In the genomic region with DNA sequence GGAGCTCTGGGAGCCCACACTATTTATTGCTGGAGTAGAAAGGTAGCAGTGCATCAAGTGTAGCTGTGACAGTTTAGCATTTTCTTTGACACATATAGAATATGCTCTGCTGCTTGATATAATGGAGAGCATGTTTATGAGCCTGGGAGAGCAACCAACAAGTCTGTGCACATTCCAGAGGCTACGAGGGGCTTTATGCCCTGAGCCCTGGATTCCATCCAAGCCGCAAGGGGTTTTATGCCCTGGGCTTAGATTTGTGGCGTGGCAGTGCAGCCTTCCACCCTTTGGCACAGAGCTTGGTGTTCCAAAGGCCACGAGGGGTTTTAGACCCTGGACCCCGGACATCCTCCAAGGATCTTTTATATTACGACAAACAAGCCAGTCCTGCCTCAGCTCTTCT, we compare ENCODE assay signal across 37 cellular contexts. TPM values are rescaled to one million over a fixed set of nuclear protein-coding genes. Genes with fewer than 3 reads are reported as not detected.
"Had no signal": no experiment of that assay in that cellular context is flagged by ENCODE, and none has a peak within 500 bp of the region (broad histone marks: within the 10 kb centered on the region; RNA-seq: fewer than 3 reads in every experiment).

No MANE protein-coding gene starts in this region.

- H3K4me1 Mint-ChIP-seq: activated B cell treated with CpG ODN at 0.5 μM for 24 hours; activated CD4-positive, alpha-beta T cell treated with anti-CD3 and anti-CD28 coated beads, Interleukin-2, amount 10 ng/mL, durations not matched to agents 24 days and 14 days; activated CD8-positive, alpha-beta memory T cell treated with anti-CD3 and anti-CD28 coated beads, Interleukin-2, amount 10 ng/mL, durations not matched to agents 7 days and 5 days; activated naive CD4-positive, alpha-beta T cell treated with anti-CD3 and anti-CD28 coated beads, Interleukin-2, amount 10 ng/mL, durations not matched to agents 7 days and 5 days; activated naive CD4-positive, alpha-beta T cell treated with anti-CD3 and anti-CD28 coated beads, Interleukin-2, amount 50 U/mL, for 24 hours; activated naive CD8-positive, alpha-beta T cell treated with anti-CD3 and anti-CD28 coated beads, Interleukin-2, amount 10 ng/mL, durations not matched to agents 7 days and 5 days; activated naive CD8-positive, alpha-beta T cell treated with anti-CD3 and anti-CD28 coated beads, Interleukin-2, amount 50 U/mL, for 24 hours; central memory CD8-positive, alpha-beta T cell had no signal

- DNase-seq: activated B cell treated with CpG ODN at 0.5 μM for 24 hours; activated CD4-positive, alpha-beta memory T cell treated with anti-CD3 and anti-CD28 coated beads for 36 hours; activated CD4-positive, alpha-beta T cell treated with anti-CD3 and anti-CD28 coated beads for 4 hours; activated CD4-positive, alpha-beta T cell treated with anti-CD3 and anti-CD28 coated beads, Interleukin-2, amount 10 ng/mL, durations not matched to agents 24 days and 14 days; activated CD4-positive, alpha-beta T cell treated with anti-CD3 and anti-CD28 coated beads, Interleukin-2, amount 50 U/mL, for 1 hour; activated CD4-positive, alpha-beta T cell treated with anti-CD3 and anti-CD28 coated beads, Interleukin-2, amount 50 U/mL, for 4 hours; activated CD4-positive, CD25-positive, alpha-beta regulatory T cell treated with anti-CD3 and anti-CD28 coated beads, Interleukin-2, amount 50 U/mL, for 72 hours; activated CD8-positive, alpha-beta memory T cell treated with anti-CD3 and anti-CD28 coated beads, Interleukin-2, amount 10 ng/mL, durations not matched to agents 7 days and 5 days; activated CD8-positive, alpha-beta memory T cell treated with anti-CD3 and anti-CD28 coated beads, Interleukin-2, amount 50 U/mL, for 48 hours; activated CD8-positive, alpha-beta T cell treated with anti-CD3 and anti-CD28 coated beads for 36 hours; activated effector memory CD4-positive, alpha-beta T cell treated with Interleukin-2 at 50 U/mL for 16 hours; activated gamma-delta T cell; activated naive CD4-positive, alpha-beta T cell treated with anti-CD3 and anti-CD28 coated beads, Interleukin-2, amount 10 ng/mL, durations not matched to agents 7 days and 5 days; activated naive CD4-positive, alpha-beta T cell treated with Interleukin-2 at 50 U/mL for 16 hours; activated naive CD8-positive, alpha-beta T cell treated with anti-CD3 and anti-CD28 coated beads, Interleukin-2, amount 10 ng/mL, durations not matched to agents 7 days and 5 days; activated naive CD8-positive, alpha-beta T cell treated with anti-CD3 and anti-CD28 coated beads, Interleukin-2, amount 50 U/mL, for 24 hours; activated T-cell treated with anti-CD3 and anti-CD28 coated beads, Interleukin-2, amount 50 U/mL, for 24 hours; activated T-cell treated with anti-CD3 and anti-CD28 coated beads, Interleukin-2, amount 50 U/mL, for 48 hours; amygdala; anterior cingulate cortex; caudate nucleus; cerebellar nuclear complex; T-helper 1 cell; T-helper 2 cell; T-helper 9 cell had no signal

- ATAC-seq: activated CD8-positive, alpha-beta memory T cell treated with anti-CD3 and anti-CD28 coated beads, Interleukin-2, amount 10 ng/mL, durations not matched to agents 7 days and 5 days; activated CD8-positive, alpha-beta T cell treated with anti-CD3 and anti-CD28 coated beads for 36 hours; activated naive CD8-positive, alpha-beta T cell treated with anti-CD3 and anti-CD28 coated beads, Interleukin-2, amount 50 U/mL, for 24 hours had no signal

- H3K9me3 ChIP-seq: ascending aorta had no signal

- H3K9me3 Mint-ChIP-seq: activated B cell treated with CpG ODN at 0.5 μM for 24 hours; activated CD4-positive, alpha-beta memory T cell treated with anti-CD3 and anti-CD28 coated beads for 36 hours; activated CD4-positive, alpha-beta T cell treated with anti-CD3 and anti-CD28 coated beads, Interleukin-2, amount 10 ng/mL, durations not matched to agents 24 days and 14 days; activated CD8-positive, alpha-beta T cell treated with anti-CD3 and anti-CD28 coated beads for 36 hours; activated naive CD4-positive, alpha-beta T cell treated with anti-CD3 and anti-CD28 coated beads, Interleukin-2, amount 10 ng/mL, durations not matched to agents 7 days and 5 days; activated naive CD4-positive, alpha-beta T cell treated with anti-CD3 and anti-CD28 coated beads, Interleukin-2, amount 50 U/mL, for 24 hours; activated naive CD8-positive, alpha-beta T cell treated with anti-CD3 and anti-CD28 coated beads, Interleukin-2, amount 10 ng/mL, durations not matched to agents 7 days and 5 days; activated naive CD8-positive, alpha-beta T cell treated with anti-CD3 and anti-CD28 coated beads, Interleukin-2, amount 50 U/mL, for 24 hours; activated T-cell treated with anti-CD3 and anti-CD28 coated beads, Interleukin-2, amount 50 U/mL, for 24 hours; activated T-helper 2 cell treated with anti-CD3 and anti-CD28 coated beads, Interferon-gamma antibody, Interleukin-2, Interleukin-4, amounts not matched to agents 10 μg/mL and 5 μg/mL and 100 μg/mL, durations not matched to agents 14 hours and 24 hours and 36 hours; brain; central memory CD8-positive, alpha-beta T cell; T-helper 1 cell treated with Interleukin-12 subunit alpha and Interleukin-12 subunit beta and Interleukin-4 antibody, amounts not matched to agents 30 μg/mL and 1 μg/mL, for 36 hours; T-helper 2 cell treated with Interferon-gamma antibody and Interleukin-4, amounts not matched to agents 5 μg/mL and 100 μg/mL, for 36 hours had no signal

- H3K4me3 Mint-ChIP-seq: activated B cell treated with CpG ODN at 0.5 μM for 24 hours; activated CD4-positive, alpha-beta memory T cell treated with anti-CD3 and anti-CD28 coated beads for 36 hours; activated CD4-positive, alpha-beta T cell treated with anti-CD3 and anti-CD28 coated beads, Interleukin-2, amount 10 ng/mL, durations not matched to agents 24 days and 14 days; activated CD8-positive, alpha-beta memory T cell treated with anti-CD3 and anti-CD28 coated beads, Interleukin-2, amount 10 ng/mL, durations not matched to agents 7 days and 5 days; activated CD8-positive, alpha-beta T cell treated with anti-CD3 and anti-CD28 coated beads for 36 hours; activated naive CD4-positive, alpha-beta T cell treated with anti-CD3 and anti-CD28 coated beads, Interleukin-2, amount 10 ng/mL, durations not matched to agents 7 days and 5 days; activated naive CD4-positive, alpha-beta T cell treated with anti-CD3 and anti-CD28 coated beads, Interleukin-2, amount 50 U/mL, for 24 hours; activated naive CD8-positive, alpha-beta T cell; activated naive CD8-positive, alpha-beta T cell treated with anti-CD3 and anti-CD28 coated beads, Interleukin-2, amount 10 ng/mL, durations not matched to agents 7 days and 5 days; activated naive CD8-positive, alpha-beta T cell treated with anti-CD3 and anti-CD28 coated beads, Interleukin-2, amount 50 U/mL, for 24 hours; activated T-cell treated with anti-CD3 and anti-CD28 coated beads, Interleukin-2, amount 50 U/mL, for 24 hours; brain; central memory CD8-positive, alpha-beta T cell; T-helper 1 cell treated with Interleukin-12 subunit alpha and Interleukin-12 subunit beta and Interleukin-4 antibody, amounts not matched to agents 30 μg/mL and 1 μg/mL, for 36 hours; T-helper 2 cell treated with Interferon-gamma antibody and Interleukin-4, amounts not matched to agents 5 μg/mL and 100 μg/mL, for 36 hours had no signal

- H3K27ac ChIP-seq: ascending aorta, cardiac muscle cell, VCaP had no signal

- H3K36me3 Mint-ChIP-seq: activated CD4-positive, alpha-beta memory T cell treated with anti-CD3 and anti-CD28 coated beads for 36 hours; activated CD8-positive, alpha-beta memory T cell treated with anti-CD3 and anti-CD28 coated beads, Interleukin-2, amount 10 ng/mL, durations not matched to agents 7 days and 5 days; activated naive CD4-positive, alpha-beta T cell treated with anti-CD3 and anti-CD28 coated beads, Interleukin-2, amount 10 ng/mL, durations not matched to agents 7 days and 5 days; activated naive CD4-positive, alpha-beta T cell treated with anti-CD3 and anti-CD28 coated beads, Interleukin-2, amount 50 U/mL, for 24 hours; activated naive CD8-positive, alpha-beta T cell; activated naive CD8-positive, alpha-beta T cell treated with anti-CD3 and anti-CD28 coated beads, Interleukin-2, amount 10 ng/mL, durations not matched to agents 7 days and 5 days; brain had no signal

- FAIRE-seq: bronchial epithelial cell, TTC549 had no signal

- H3K27ac Mint-ChIP-seq: activated B cell treated with CpG ODN at 0.5 μM for 24 hours; activated CD4-positive, alpha-beta memory T cell treated with anti-CD3 and anti-CD28 coated beads for 36 hours; activated CD4-positive, alpha-beta T cell treated with anti-CD3 and anti-CD28 coated beads, Interleukin-2, amount 10 ng/mL, durations not matched to agents 24 days and 14 days; activated CD8-positive, alpha-beta memory T cell treated with anti-CD3 and anti-CD28 coated beads, Interleukin-2, amount 10 ng/mL, durations not matched to agents 7 days and 5 days; activated CD8-positive, alpha-beta T cell treated with anti-CD3 and anti-CD28 coated beads for 36 hours; activated naive CD4-positive, alpha-beta T cell treated with anti-CD3 and anti-CD28 coated beads, Interleukin-2, amount 10 ng/mL, durations not matched to agents 7 days and 5 days; activated naive CD4-positive, alpha-beta T cell treated with anti-CD3 and anti-CD28 coated beads, Interleukin-2, amount 50 U/mL, for 24 hours; activated naive CD8-positive, alpha-beta T cell; activated naive CD8-positive, alpha-beta T cell treated with anti-CD3 and anti-CD28 coated beads, Interleukin-2, amount 10 ng/mL, durations not matched to agents 7 days and 5 days; activated naive CD8-positive, alpha-beta T cell treated with anti-CD3 and anti-CD28 coated beads, Interleukin-2, amount 50 U/mL, for 24 hours; activated T-cell treated with anti-CD3 and anti-CD28 coated beads, Interleukin-2, amount 50 U/mL, for 24 hours; activated T-helper 2 cell treated with anti-CD3 and anti-CD28 coated beads, Interferon-gamma antibody, Interleukin-2, Interleukin-4, amounts not matched to agents 10 μg/mL and 5 μg/mL and 100 μg/mL, durations not matched to agents 14 hours and 24 hours and 36 hours; T-helper 1 cell treated with Interleukin-12 subunit alpha and Interleukin-12 subunit beta and Interleukin-4 antibody, amounts not matched to agents 30 μg/mL and 1 μg/mL, for 36 hours; T-helper 2 cell treated with Interferon-gamma antibody and Interleukin-4, amounts not matched to agents 5 μg/mL and 100 μg/mL, for 36 hours had no signal

- H3K27me3 ChIP-seq: ascending aorta, cardiac muscle cell had no signal

- H3K27me3 Mint-ChIP-seq: activated B cell treated with CpG ODN at 0.5 μM for 24 hours; activated CD4-positive, alpha-beta memory T cell treated with anti-CD3 and anti-CD28 coated beads for 36 hours; activated CD4-positive, alpha-beta T cell treated with anti-CD3 and anti-CD28 coated beads, Interleukin-2, amount 10 ng/mL, durations not matched to agents 24 days and 14 days; activated CD8-positive, alpha-beta memory T cell treated with anti-CD3 and anti-CD28 coated beads, Interleukin-2, amount 10 ng/mL, durations not matched to agents 7 days and 5 days; activated CD8-positive, alpha-beta T cell treated with anti-CD3 and anti-CD28 coated beads for 36 hours; activated naive CD4-positive, alpha-beta T cell treated with anti-CD3 and anti-CD28 coated beads, Interleukin-2, amount 10 ng/mL, durations not matched to agents 7 days and 5 days; activated naive CD8-positive, alpha-beta T cell; activated naive CD8-positive, alpha-beta T cell treated with anti-CD3 and anti-CD28 coated beads, Interleukin-2, amount 50 U/mL, for 24 hours; activated T-cell treated with anti-CD3 and anti-CD28 coated beads, Interleukin-2, amount 50 U/mL, for 24 hours; brain; central memory CD8-positive, alpha-beta T cell had no signal

- H3K36me3 ChIP-seq: ascending aorta, cardiac muscle cell had no signal

- H3K4me3 ChIP-seq: ascending aorta, cardiac muscle cell had no signal

RNA-seq across cellular contexts. Expression of a gene that starts 14.6 kb away (rescaled TPM):
- total RNA-seq: activated B cell treated with CpG ODN at 0.5 μM for 24 hours; activated CD4-positive, alpha-beta memory T cell treated with anti-CD3 and anti-CD28 coated beads for 36 hours; activated CD4-positive, alpha-beta T cell treated with anti-CD3 and anti-CD28 coated beads, Interleukin-2, amount 10 ng/mL, durations not matched to agents 24 days and 14 days; activated CD8-positive, alpha-beta memory T cell treated with anti-CD3 and anti-CD28 coated beads, Interleukin-2, amount 10 ng/mL, durations not matched to agents 7 days and 5 days; activated CD8-positive, alpha-beta T cell treated with anti-CD3 and anti-CD28 coated beads for 36 hours; activated naive CD8-positive, alpha-beta T cell treated with anti-CD3 and anti-CD28 coated beads, Interleukin-2, amount 10 ng/mL, durations not matched to agents 7 days and 5 days; activated T-helper 2 cell treated with anti-CD3 and anti-CD28 coated beads, Interferon-gamma antibody, Interleukin-2, Interleukin-4, amounts not matched to agents 10 μg/mL and 5 μg/mL and 100 μg/mL, durations not matched to agents 14 hours and 24 hours and 36 hours had no signal
